In genomic region chr14:58667900-58668299, GRCh38 we compare ENCODE assay signal across 21 cellular contexts.
"Had no signal": no experiment of that assay in that cellular context is flagged by ENCODE, and none has a peak within 500 bp of the region (broad histone marks: within the 10 kb centered on the region; RNA-seq: fewer than 3 reads in every experiment).

No MANE protein-coding gene starts in this region.

- H3K4me3 ChIP-seq: dorsolateral prefrontal cortex, heart right ventricle, psoas muscle, right lobe of liver, suprapubic skin, thyroid gland, upper lobe of left lung, uterus had no signal

- H3K36me3 ChIP-seq: heart right ventricle, neutrophil, right lobe of liver, suprapubic skin, thyroid gland, upper lobe of left lung, uterus had no signal

- H3K9me3 ChIP-seq: heart right ventricle, neutrophil, psoas muscle, right lobe of liver, suprapubic skin, thyroid gland, upper lobe of left lung, uterus had no signal

- FAIRE-seq: frontal cortex, islet of Langerhans had no signal

- H3K27me3 ChIP-seq: dorsolateral prefrontal cortex, heart right ventricle, neutrophil, right lobe of liver, suprapubic skin, thyroid gland, upper lobe of left lung, uterus had no signal

- H3K4me1 ChIP-seq: psoas muscle, right lobe of liver, suprapubic skin, uterus had no signal

- DNase-seq: dorsolateral prefrontal cortex; effector CD8-positive, alpha-beta T cell; heart right ventricle; hypothalamus; kidney glomerular epithelial cell; mammary epithelial cell; naive thymus-derived CD4-positive, alpha-beta T cell; nephron progenitor cell; psoas muscle; retina; right lobe of liver; stimulated activated CD4-positive, alpha-beta T cell treated with anti-CD3 and anti-CD28 coated beads, Interleukin-4, amount 100 ng/mL, for 1 hour; stimulated activated CD8-positive, alpha-beta memory T cell treated with anti-CD3 and anti-CD28 coated beads, Interleukin-4, amount 100 ng/mL, for 48 hours; stimulated activated naive CD8-positive, alpha-beta T cell treated with anti-CD3 and anti-CD28 coated beads, Interleukin-15, Interleukin-2, amounts not matched to agents 100 U/mL and 50 U/mL, for 24 hours; thyroid gland; upper lobe of left lung; uterus had no signal

- H3K27ac ChIP-seq: dorsolateral prefrontal cortex, psoas muscle, right lobe of liver, suprapubic skin, thyroid gland, upper lobe of left lung, uterus had no signal
